Comparison of ENCODE assay signal across 12 cellular contexts in genomic region chr12:29741342-29742241, GRCh38. TPM values are rescaled to one million over a fixed set of nuclear protein-coding genes. Genes with fewer than 3 reads are reported as not detected.
DNase-seq lines count a peak whose midpoint lies in the region; ATAC-seq, FAIRE-seq and TF ChIP-seq lines count a peak whose summit lies in the region.
"Had no signal": no experiment of that assay in that cellular context is flagged by ENCODE, and none has a peak within 500 bp of the region (broad histone marks: within the 10 kb centered on the region; RNA-seq: fewer than 3 reads in every experiment).

No MANE protein-coding gene starts in this region.

- DNase-seq in H54 (ENCODE audit: insufficient read length, low spot score) (no peak), K562 (ENCODE audit: extremely low read depth in 1 of 4, low spot score in 3 of 4) (no peak), Right ventricle myocardium superior (no peak), skeletal muscle cell (ENCODE audit: low read depth) (peak; percentile 89), activated gamma-delta T cell treated with Interleukin-2 at 50 U/mL for 16 hours (no peak), Calu3 (no peak), GM12891 (ENCODE audit: insufficient read length, low spot score) (no peak)
- DNase-seq: C1 segment of cervical spinal cord had no signal

- no peak overlapping the region for H2AFZ ChIP-seq in K562 (ENCODE audit: low read depth, low read length)

- H3K27me3 ChIP-seq in K562 (ENCODE audit: control insufficient read depth in 2 of 2, insufficient read depth in 2 of 2, low read length in 2 of 2): no peaks in the 10 kb centered on the region; a peak in 2 of 5 replicates

- H3K4me3 ChIP-seq in K562: no peak overlapping the region
- H3K4me3 ChIP-seq in skeletal muscle cell (ENCODE audit: low read depth, low read length): no peak overlapping the region

- BruUV-seq in K562 (replicated peaks; lab: Mats Ljungman, UMichigan): no TSS peak
- no TSS peak for BruUV-seq in Calu3 (replicated peaks; lab: Mats Ljungman, UMichigan)

- H3K9me3 ChIP-seq in K562 (replicated peaks; ENCODE audit: control insufficient read depth, insufficient read depth, low read depth, low read length): no peaks in the 10 kb centered on the region; the same call in 1 of the 2 replicates

- TF ChIP-seq RAD21 in K562 (CRISPR knock-in tag; conservative IDR thresholded peaks at IDR 0.05 in 1 of 2, IDR thresholded peaks at IDR 0.05 in 1 of 2): no peak

- H3K4me1 ChIP-seq in K562 (replicated peaks in 1 of 2; ENCODE audit: control insufficient read depth in 2 of 2, insufficient read depth in 2 of 2, low read length in 2 of 2): no peaks in the 10 kb centered on the region

- CTCF ChIA-PET in K562 (lab: Yijun Ruan, JAX; ENCODE audit: low intra/inter-chr PET ratio) (no interaction called here), Calu3 (lab: Charles Lee) (no interaction called here)

- no peaks in the 10 kb centered on the region for H3K79me2 ChIP-seq in K562 (ENCODE audit: control insufficient read depth, insufficient read depth, low read length)

- no peaks in the 10 kb centered on the region for H4K20me1 ChIP-seq in K562 (replicated peaks; ENCODE audit: control insufficient read depth, insufficient read depth, low read length)

- POLR2A ChIA-PET in K562 (lab: Yijun Ruan, JAX): interaction anchor here (0.7 kb wide), 1 partner anchor 15 kb away, joined by 4 read pairs; no protein-coding TSS in a partner anchor

- H3K9ac ChIP-seq in K562 (ENCODE audit: insufficient read depth in 1 of 2, low read depth in 2 of 2, low read length in 2 of 2): no peak overlapping the region

- WGBS in K562 (ENCODE audit: insufficient coverage, low coverage, missing lambda C conversion rate): 0% methylated on average over 7 of the region's 7 CpGs

- H3K9me1 ChIP-seq in K562 (ENCODE audit: control insufficient read depth, insufficient read depth, low read length): no peaks in the 10 kb centered on the region

- H3K4me3 Mint-ChIP-seq in Calu3 (ENCODE audit: low read depth, unreplicated experiment): no peak overlapping the region
- H3K4me3 Mint-ChIP-seq: activated naive CD4-positive, alpha-beta T cell treated with anti-CD3 and anti-CD28 coated beads, Interleukin-2, amount 50 U/mL, for 24 hours; memory B cell; stimulated activated memory B cell treated with anti-CD40 and anti-IgM and Interleukin-4, amounts not matched to agents 10 μg/mL and 1 μg/mL and 100 μg/mL, for 72 hours had no signal

- H3K27ac ChIP-seq in K562 (ENCODE audit: extremely low read depth, low read depth, low read length): no peak overlapping the region

- TF ChIP-seq CTCF in K562 (IDR thresholded peaks at IDR 0.05 in 2 of 3, conservative IDR thresholded peaks at IDR 0.05 in 1 of 3; ENCODE audit: insufficient read depth in 2 of 3, low read depth in 1 of 3, low read length in 3 of 3): no peak
- no peak for TF ChIP-seq CTCF in Calu3 (IDR thresholded peaks at IDR 0.05; ENCODE audit: unreplicated experiment)

- H3K27ac Mint-ChIP-seq in Calu3 (ENCODE audit: unreplicated experiment): no peak overlapping the region
- H3K27ac Mint-ChIP-seq: activated naive CD4-positive, alpha-beta T cell treated with anti-CD3 and anti-CD28 coated beads, Interleukin-2, amount 50 U/mL, for 24 hours; memory B cell; stimulated activated memory B cell treated with anti-CD40 and anti-IgM and Interleukin-4, amounts not matched to agents 10 μg/mL and 1 μg/mL and 100 μg/mL, for 72 hours had no signal

- in situ Hi-C loops in K562 (cut with MboI): no loop called here

- no peak for TF ChIP-seq EP300 in K562 (IDR thresholded peaks at IDR 0.05; ENCODE audit: low read length)

- H3K36me3 ChIP-seq in K562 (ENCODE audit: control insufficient read depth, insufficient read depth, low read length): no peaks in the 10 kb centered on the region

- FAIRE-seq in H54 (lab: Jason Lieb, UNC) (peak; percentile 88), K562 (lab: Jason Lieb, UNC) (no peak), GM12891 (lab: Jason Lieb, UNC) (no peak)

- no peaks in the 10 kb centered on the region for H3K36me3 Mint-ChIP-seq in Calu3 (ENCODE audit: insufficient read depth, unreplicated experiment)
- H3K36me3 Mint-ChIP-seq: activated naive CD4-positive, alpha-beta T cell treated with anti-CD3 and anti-CD28 coated beads, Interleukin-2, amount 50 U/mL, for 24 hours; memory B cell; stimulated activated memory B cell treated with anti-CD40 and anti-IgM and Interleukin-4, amounts not matched to agents 10 μg/mL and 1 μg/mL and 100 μg/mL, for 72 hours had no signal

- H3K9me3 Mint-ChIP-seq in Calu3 (ENCODE audit: low read depth, unreplicated experiment): no peaks in the 10 kb centered on the region
- H3K9me3 Mint-ChIP-seq: memory B cell; stimulated activated memory B cell treated with anti-CD40 and anti-IgM and Interleukin-4, amounts not matched to agents 10 μg/mL and 1 μg/mL and 100 μg/mL, for 72 hours had no signal

- TF ChIP-seq POLR2A in H54 (IDR thresholded peaks at IDR 0.05; ENCODE audit: low read depth, low read length) (no peak), K562 (conservative IDR thresholded peaks at IDR 0.05) (no peak), GM12891 (IDR thresholded peaks at IDR 0.05; ENCODE audit: low read depth, low read length) (no peak)

- intact Hi-C loops in K562 (cut with micrococcal nuclease) (no loop called here), Right ventricle myocardium superior (cut with DNase I) (no loop called here), Calu3 (cut with micrococcal nuclease; ENCODE audit: unreplicated experiment) (no loop called here)

- H3K27me3 Mint-ChIP-seq in Calu3 (ENCODE audit: unreplicated experiment): no peaks in the 10 kb centered on the region
- H3K27me3 Mint-ChIP-seq: activated naive CD4-positive, alpha-beta T cell treated with anti-CD3 and anti-CD28 coated beads, Interleukin-2, amount 50 U/mL, for 24 hours; memory B cell; stimulated activated memory B cell treated with anti-CD40 and anti-IgM and Interleukin-4, amounts not matched to agents 10 μg/mL and 1 μg/mL and 100 μg/mL, for 72 hours had no signal

- H3K4me2 ChIP-seq in K562 (ENCODE audit: insufficient read depth, low read length): no peak overlapping the region

- ATAC-seq in K562 (no peak), Right ventricle myocardium superior (ENCODE audit: poor library complexity) (peak; percentile 78), HG02884 (IDR thresholded peaks at IDR 0.05; ENCODE audit: unreplicated experiment) (no peak)
- ATAC-seq: stimulated activated memory B cell treated with anti-CD40 and anti-IgM and Interleukin-4, amounts not matched to agents 10 μg/mL and 1 μg/mL and 100 μg/mL, for 72 hours had no signal

- H3K4me1 Mint-ChIP-seq in Calu3 (ENCODE audit: low read depth, unreplicated experiment): no peaks in the 10 kb centered on the region
- H3K4me1 Mint-ChIP-seq: activated naive CD4-positive, alpha-beta T cell treated with anti-CD3 and anti-CD28 coated beads, Interleukin-2, amount 50 U/mL, for 24 hours; memory B cell; stimulated activated memory B cell treated with anti-CD40 and anti-IgM and Interleukin-4, amounts not matched to agents 10 μg/mL and 1 μg/mL and 100 μg/mL, for 72 hours had no signal

TF ChIP-seq in K562, 482 proteins besides CTCF, POLR2A, EP300 and RAD21:
- TF ChIP-seq CEBPB (tag; IDR thresholded peaks at IDR 0.05) (peak; percentile 63), ARNT (IDR thresholded peaks at IDR 0.05) (no peak), FOXP1 (CRISPR knock-in tag; IDR thresholded peaks at IDR 0.05) (no peak), CEBPG (CRISPR knock-in tag; IDR thresholded peaks at IDR 0.05) (no peak), CEBPG (tag; conservative IDR thresholded peaks at IDR 0.05 in 1 of 2, IDR thresholded peaks at IDR 0.05 in 1 of 2) (0 out of 4 replicates have a peak, but pooled peaks of 1 of the 2 experiments have one; percentile 42)

TF ChIP-seq in GM12891, 5 proteins besides CTCF, POLR2A, EP300 and RAD21:
- no peak for TF ChIP-seq SPI1 (IDR thresholded peaks at IDR 0.05; ENCODE audit: low read depth, low read length)

RNA-seq across cellular contexts. Expression of gene TMTC1, which starts 42.1 kb away (rescaled TPM):
- not detected in 2 replicates for total RNA-seq in K562 (2011; cell fraction: chromatin; rRNA removed; ENCODE audit: low replicate concordance)
- total RNA-seq in K562 (2011; cell fraction: nucleolus; rRNA removed): not detected in 2 replicates
- not detected in 2 replicates for total RNA-seq in K562 (2011; cell fraction: nucleoplasm; rRNA removed)
- total RNA-seq in K562 (2014; rRNA removed) (0.18 TPM in 1 of 2 replicates, not detected in the other), K562 (2014; rRNA removed; fragmentation: Illumina TruSeq; extraction: Trizol) (0.04 TPM in 1 of 2 replicates, not detected in the other), K562 (2015; rRNA removed; fragmentation: Illumina TruSeq; extraction: Trizol) (under 0.01 TPM in 1 of 2 replicates, not detected in the other), K562 (2021) (0.13 and 0.16 TPM in 2 replicates), Right ventricle myocardium superior (29.1 TPM), Calu3 (2022) (0.17 and 0.24 TPM in 2 replicates)
- polyA plus RNA-seq in K562 (2011; rRNA removed) (0.01 and 0.04 TPM in 2 replicates), K562 (2014; fragmentation: Illumina TruSeq; extraction: Trizol) (0.07 TPM in 1 of 2 replicates, not detected in the other), K562 (2014; fragmentation: Nextera tagmentation; extraction: Ambion mirVana) (under 1 TPM in 1 of 2 experiments, not detected in 1; 0.06 TPM), K562 (2014; rRNA removed) (not detected in 2 replicates)
- 0.01 TPM in 1 of 2 replicates, not detected in the other for polyA plus RNA-seq in K562 (2011; cell fraction: cytosol; rRNA removed)
- polyA plus RNA-seq in K562 (2011; cell fraction: nucleus; rRNA removed): not detected in 2 replicates
- 0.69 TPM in 1 of 2 replicates, not detected in the other for polyA plus RNA-seq in K562 (2012)
- 0.42 TPM in 1 of 2 replicates, not detected in the other for polyA minus RNA-seq in K562 (2011; rRNA and poly(A)+ RNA removed)
- not detected in 2 replicates for polyA minus RNA-seq in K562 (2011; cell fraction: cytosol; rRNA and poly(A)+ RNA removed)
- polyA minus RNA-seq in K562 (2011; cell fraction: nucleus; rRNA and poly(A)+ RNA removed): 0.33 TPM in 1 of 2 replicates, not detected in the other
- 0.10 TPM for polyA plus RNA-seq in GM12891 (2012; ENCODE audit: low read depth, missing spikeins)

Comparison
In these comparisons a context has a peak if more than half of its experiments do, and no peak if none do; other contexts are left out.
1. RNA of gene TMTC1, which starts 42.1 kb away (total RNA-seq): 29.1 TPM in Right ventricle myocardium superior (single experiment); 0.17 to 0.24 TPM in Calu3 and under 0.01 to 0.18 TPM in K562; every median in the first group is over 10 times any median in the second.